ENCODE assay signal across 1 cellular context in the genomic region with DNA sequence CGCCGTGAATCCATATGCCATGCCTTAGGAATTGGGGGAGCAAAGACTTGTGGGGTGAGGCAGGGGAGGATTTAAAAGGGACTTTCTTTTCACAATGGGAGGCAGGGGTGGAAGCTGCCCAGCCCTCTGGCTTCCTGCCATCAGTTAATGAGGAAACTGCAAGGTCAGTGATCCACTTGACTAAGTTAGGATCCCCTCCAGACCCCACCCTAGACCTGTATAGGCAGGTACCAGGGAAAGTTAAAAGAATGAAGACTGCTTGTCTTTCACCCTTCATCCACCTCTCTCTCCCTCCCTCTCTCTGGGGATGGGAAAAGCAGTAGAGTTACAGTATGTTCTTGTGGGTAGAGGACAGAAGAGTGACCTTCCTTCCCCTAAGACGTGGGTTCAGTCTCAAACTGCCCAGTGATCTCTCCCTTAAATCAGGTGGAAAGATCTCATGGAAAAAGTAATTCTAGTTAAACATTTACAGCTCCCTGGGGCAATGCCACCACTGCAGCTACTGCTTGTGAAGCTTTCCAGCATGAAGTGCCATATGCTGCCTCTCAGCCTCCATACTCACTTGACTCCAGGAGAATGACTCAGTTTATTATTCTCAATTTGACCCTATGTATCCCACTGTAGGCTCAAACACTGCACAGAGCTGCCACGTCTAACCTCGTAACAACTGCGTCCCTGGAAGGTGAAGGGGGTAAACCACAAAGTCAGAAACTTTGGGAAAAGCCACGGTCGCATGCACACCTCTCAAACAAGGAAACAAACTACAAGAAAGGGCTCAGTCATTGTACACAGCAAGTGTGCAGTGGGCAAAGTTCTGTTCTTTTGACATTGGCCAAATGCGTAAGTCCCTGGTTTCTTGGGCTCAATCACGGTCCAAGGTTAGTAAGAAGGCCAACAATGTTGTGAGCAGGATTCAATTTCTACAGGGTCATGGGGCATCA.
A peak's percentile ranks its signal among the peaks of the same experiment; 100 is the strongest.
TF ChIP-seq lines count a peak whose summit lies in the region.

No MANE protein-coding gene starts in this region.

TF ChIP-seq in HepG2, 621 proteins besides CTCF, POLR2A, EP300 and RAD21 (continued from another document and continues in another):
- TF ChIP-seq, protein P1, sequence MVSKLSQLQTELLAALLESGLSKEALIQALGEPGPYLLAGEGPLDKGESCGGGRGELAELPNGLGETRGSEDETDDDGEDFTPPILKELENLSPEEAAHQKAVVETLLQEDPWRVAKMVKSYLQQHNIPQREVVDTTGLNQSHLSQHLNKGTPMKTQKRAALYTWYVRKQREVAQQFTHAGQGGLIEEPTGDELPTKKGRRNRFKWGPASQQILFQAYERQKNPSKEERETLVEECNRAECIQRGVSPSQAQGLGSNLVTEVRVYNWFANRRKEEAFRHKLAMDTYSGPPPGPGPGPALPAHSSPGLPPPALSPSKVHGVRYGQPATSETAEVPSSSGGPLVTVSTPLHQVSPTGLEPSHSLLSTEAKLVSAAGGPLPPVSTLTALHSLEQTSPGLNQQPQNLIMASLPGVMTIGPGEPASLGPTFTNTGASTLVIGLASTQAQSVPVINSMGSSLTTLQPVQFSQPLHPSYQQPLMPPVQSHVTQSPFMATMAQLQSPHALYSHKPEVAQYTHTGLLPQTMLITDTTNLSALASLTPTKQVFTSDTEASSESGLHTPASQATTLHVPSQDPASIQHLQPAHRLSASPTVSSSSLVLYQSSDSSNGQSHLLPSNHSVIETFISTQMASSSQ (IDR thresholded peaks at IDR 0.05; ENCODE audit: low read depth) = peak; percentile 93
- TF ChIP-seq, protein P1 (CRISPR knock-in tag; IDR thresholded peaks at IDR 0.05; ENCODE audit: borderline replicate concordance) = peak; percentile 89
- TF ChIP-seq ZC3H13 (CRISPR knock-in tag; IDR thresholded peaks at IDR 0.05) (0 out of 2 replicates have a peak, but pooled peaks have one; percentile 79), FOXC1 (CRISPR knock-in tag; IDR thresholded peaks at IDR 0.05; ENCODE audit: borderline replicate concordance) (peak; percentile 19; the same call in 1 of the 2 replicates), RARG (CRISPR knock-in tag; IDR thresholded peaks at IDR 0.05; ENCODE audit: low read depth) (no peak), HOXA5 (CRISPR knock-in tag; IDR thresholded peaks at IDR 0.05) (peak; percentile 24; the same call in 1 of the 2 replicates), ZBTB8A (CRISPR knock-in tag; IDR thresholded peaks at IDR 0.05; ENCODE audit: borderline replicate concordance, low read depth) (0 out of 2 replicates have a peak, but pooled peaks have one; percentile 64), SALL2 (CRISPR knock-in tag; IDR thresholded peaks at IDR 0.05) (peak; percentile 19; the same call in 1 of the 2 replicates), MXI1 (IDR thresholded peaks at IDR 0.05; ENCODE audit: borderline replicate concordance, low read depth, low read length) (peak; percentile 3; the same call in 1 of the 3 replicates), BORCS8-MEF2B (CRISPR knock-in tag; IDR thresholded peaks at IDR 0.05) (0 out of 2 replicates have a peak, but pooled peaks have one; percentile 27), GTF3A (CRISPR knock-in tag; conservative IDR thresholded peaks at IDR 0.05) (0 out of 2 replicates have a peak, but pooled peaks have one; percentile 32), DNMT3B (CRISPR knock-in tag; conservative IDR thresholded peaks at IDR 0.05) (0 out of 2 replicates have a peak, but pooled peaks have one; percentile 84), PHF8 (CRISPR knock-in tag; IDR thresholded peaks at IDR 0.05) (no peak), KLF11 (CRISPR knock-in tag; IDR thresholded peaks at IDR 0.05) (peak; percentile 76; the same call in 1 of the 2 replicates), HNRNPL (IDR thresholded peaks at IDR 0.05; ENCODE audit: low read depth, low read length) (no peak), ZC3H4 (CRISPR knock-in tag; IDR thresholded peaks at IDR 0.05; ENCODE audit: borderline replicate concordance) (0 out of 2 replicates have a peak, but pooled peaks have one; percentile 62), POLR2G (IDR thresholded peaks at IDR 0.05; ENCODE audit: low read depth, low read length) (peak; percentile 81), NFE2L1 (CRISPR knock-in tag; IDR thresholded peaks at IDR 0.05; ENCODE audit: borderline replicate concordance) (no peak), ZNF253 (CRISPR knock-in tag; IDR thresholded peaks at IDR 0.05; ENCODE audit: borderline replicate concordance) (peak; percentile 81; the same call in 1 of the 2 replicates), XRCC5 (optimal IDR thresholded peaks at IDR 0.05; ENCODE audit: low read length) (no peak), CREB1 (IDR thresholded peaks at IDR 0.05) (no peak), CREB1 (CRISPR knock-in tag; IDR thresholded peaks at IDR 0.05) (peak; percentile 45; the same call in 1 of the 2 replicates)
- TF ChIP-seq, protein P2, sequence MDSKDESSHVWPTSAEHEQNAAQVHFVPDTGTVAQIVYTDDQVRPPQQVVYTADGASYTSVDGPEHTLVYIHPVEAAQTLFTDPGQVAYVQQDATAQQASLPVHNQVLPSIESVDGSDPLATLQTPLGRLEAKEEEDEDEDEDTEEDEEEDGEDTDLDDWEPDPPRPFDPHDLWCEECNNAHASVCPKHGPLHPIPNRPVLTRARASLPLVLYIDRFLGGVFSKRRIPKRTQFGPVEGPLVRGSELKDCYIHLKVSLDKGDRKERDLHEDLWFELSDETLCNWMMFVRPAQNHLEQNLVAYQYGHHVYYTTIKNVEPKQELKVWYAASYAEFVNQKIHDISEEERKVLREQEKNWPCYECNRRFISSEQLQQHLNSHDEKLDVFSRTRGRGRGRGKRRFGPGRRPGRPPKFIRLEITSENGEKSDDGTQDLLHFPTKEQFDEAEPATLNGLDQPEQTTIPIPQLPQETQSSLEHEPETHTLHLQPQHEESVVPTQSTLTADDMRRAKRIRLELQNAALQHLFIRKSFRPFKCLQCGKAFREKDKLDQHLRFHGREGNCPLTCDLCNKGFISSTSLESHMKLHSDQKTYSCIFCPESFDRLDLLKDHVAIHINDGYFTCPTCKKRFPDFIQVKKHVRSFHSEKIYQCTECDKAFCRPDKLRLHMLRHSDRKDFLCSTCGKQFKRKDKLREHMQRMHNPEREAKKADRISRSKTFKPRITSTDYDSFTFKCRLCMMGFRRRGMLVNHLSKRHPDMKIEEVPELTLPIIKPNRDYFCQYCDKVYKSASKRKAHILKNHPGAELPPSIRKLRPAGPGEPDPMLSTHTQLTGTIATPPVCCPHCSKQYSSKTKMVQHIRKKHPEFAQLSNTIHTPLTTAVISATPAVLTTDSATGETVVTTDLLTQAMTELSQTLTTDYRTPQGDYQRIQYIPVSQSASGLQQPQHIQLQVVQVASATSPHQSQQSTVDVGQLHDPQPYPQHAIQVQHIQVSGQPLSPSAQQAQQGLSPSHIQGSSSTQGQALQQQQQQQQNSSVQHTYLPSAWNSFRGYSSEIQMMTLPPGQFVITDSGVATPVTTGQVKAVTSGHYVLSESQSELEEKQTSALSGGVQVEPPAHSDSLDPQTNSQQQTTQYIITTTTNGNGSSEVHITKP (CRISPR knock-in tag; IDR thresholded peaks at IDR 0.05; ENCODE audit: low read depth) = 0 out of 2 replicates have a peak, but pooled peaks have one; percentile 12
- TF ChIP-seq, protein P3, sequence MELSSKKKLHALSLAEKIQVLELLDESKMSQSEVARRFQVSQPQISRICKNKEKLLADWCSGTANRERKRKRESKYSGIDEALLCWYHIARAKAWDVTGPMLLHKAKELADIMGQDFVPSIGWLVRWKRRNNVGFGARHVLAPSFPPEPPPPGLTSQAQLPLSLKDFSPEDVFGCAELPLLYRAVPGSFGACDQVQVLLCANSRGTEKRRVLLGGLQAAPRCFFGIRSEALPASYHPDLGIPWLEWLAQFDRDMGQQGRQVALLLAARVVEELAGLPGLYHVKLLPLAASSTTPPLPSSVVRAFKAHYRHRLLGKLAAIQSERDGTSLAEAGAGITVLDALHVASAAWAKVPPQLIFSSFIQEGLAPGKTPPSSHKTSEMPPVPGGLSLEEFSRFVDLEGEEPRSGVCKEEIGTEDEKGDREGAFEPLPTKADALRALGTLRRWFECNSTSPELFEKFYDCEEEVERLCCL (CRISPR knock-in tag; IDR thresholded peaks at IDR 0.05; ENCODE audit: borderline replicate concordance) = no peak
- TF ChIP-seq, protein P4, sequence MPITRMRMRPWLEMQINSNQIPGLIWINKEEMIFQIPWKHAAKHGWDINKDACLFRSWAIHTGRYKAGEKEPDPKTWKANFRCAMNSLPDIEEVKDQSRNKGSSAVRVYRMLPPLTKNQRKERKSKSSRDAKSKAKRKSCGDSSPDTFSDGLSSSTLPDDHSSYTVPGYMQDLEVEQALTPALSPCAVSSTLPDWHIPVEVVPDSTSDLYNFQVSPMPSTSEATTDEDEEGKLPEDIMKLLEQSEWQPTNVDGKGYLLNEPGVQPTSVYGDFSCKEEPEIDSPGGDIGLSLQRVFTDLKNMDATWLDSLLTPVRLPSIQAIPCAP (CRISPR knock-in tag; IDR thresholded peaks at IDR 0.05; ENCODE audit: low read depth) = no peak
- TF ChIP-seq, protein P5, sequence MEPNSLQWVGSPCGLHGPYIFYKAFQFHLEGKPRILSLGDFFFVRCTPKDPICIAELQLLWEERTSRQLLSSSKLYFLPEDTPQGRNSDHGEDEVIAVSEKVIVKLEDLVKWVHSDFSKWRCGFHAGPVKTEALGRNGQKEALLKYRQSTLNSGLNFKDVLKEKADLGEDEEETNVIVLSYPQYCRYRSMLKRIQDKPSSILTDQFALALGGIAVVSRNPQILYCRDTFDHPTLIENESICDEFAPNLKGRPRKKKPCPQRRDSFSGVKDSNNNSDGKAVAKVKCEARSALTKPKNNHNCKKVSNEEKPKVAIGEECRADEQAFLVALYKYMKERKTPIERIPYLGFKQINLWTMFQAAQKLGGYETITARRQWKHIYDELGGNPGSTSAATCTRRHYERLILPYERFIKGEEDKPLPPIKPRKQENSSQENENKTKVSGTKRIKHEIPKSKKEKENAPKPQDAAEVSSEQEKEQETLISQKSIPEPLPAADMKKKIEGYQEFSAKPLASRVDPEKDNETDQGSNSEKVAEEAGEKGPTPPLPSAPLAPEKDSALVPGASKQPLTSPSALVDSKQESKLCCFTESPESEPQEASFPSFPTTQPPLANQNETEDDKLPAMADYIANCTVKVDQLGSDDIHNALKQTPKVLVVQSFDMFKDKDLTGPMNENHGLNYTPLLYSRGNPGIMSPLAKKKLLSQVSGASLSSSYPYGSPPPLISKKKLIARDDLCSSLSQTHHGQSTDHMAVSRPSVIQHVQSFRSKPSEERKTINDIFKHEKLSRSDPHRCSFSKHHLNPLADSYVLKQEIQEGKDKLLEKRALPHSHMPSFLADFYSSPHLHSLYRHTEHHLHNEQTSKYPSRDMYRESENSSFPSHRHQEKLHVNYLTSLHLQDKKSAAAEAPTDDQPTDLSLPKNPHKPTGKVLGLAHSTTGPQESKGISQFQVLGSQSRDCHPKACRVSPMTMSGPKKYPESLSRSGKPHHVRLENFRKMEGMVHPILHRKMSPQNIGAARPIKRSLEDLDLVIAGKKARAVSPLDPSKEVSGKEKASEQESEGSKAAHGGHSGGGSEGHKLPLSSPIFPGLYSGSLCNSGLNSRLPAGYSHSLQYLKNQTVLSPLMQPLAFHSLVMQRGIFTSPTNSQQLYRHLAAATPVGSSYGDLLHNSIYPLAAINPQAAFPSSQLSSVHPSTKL (CRISPR knock-in tag; IDR thresholded peaks at IDR 0.05) = 0 out of 2 replicates have a peak, but pooled peaks have one; percentile 11
- TF ChIP-seq, protein P6, sequence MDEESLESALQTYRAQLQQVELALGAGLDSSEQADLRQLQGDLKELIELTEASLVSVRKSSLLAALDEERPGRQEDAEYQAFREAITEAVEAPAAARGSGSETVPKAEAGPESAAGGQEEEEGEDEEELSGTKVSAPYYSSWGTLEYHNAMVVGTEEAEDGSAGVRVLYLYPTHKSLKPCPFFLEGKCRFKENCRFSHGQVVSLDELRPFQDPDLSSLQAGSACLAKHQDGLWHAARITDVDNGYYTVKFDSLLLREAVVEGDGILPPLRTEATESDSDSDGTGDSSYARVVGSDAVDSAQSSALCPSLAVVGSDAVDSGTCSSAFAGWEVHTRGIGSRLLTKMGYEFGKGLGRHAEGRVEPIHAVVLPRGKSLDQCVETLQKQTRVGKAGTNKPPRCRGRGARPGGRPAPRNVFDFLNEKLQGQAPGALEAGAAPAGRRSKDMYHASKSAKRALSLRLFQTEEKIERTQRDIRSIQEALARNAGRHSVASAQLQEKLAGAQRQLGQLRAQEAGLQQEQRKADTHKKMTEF (CRISPR knock-in tag; IDR thresholded peaks at IDR 0.05) = 0 out of 2 replicates have a peak, but pooled peaks have one; percentile 20
- TF ChIP-seq, protein P7, sequence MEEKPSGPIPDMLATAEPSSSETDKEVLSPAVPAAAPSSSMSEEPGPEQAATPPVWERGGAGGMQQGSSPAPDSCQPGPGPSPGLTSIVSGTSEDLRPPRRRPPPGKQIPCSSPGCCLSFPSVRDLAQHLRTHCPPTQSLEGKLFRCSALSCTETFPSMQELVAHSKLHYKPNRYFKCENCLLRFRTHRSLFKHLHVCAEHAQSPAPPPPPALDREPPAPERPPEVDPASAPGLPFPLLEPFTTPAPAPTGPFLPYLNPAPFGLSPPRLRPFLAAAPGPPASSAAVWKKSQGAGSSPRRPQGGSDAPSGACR (CRISPR knock-in tag; IDR thresholded peaks at IDR 0.05) = 0 out of 2 replicates have a peak, but pooled peaks have one; percentile 21
- TF ChIP-seq, protein P8, sequence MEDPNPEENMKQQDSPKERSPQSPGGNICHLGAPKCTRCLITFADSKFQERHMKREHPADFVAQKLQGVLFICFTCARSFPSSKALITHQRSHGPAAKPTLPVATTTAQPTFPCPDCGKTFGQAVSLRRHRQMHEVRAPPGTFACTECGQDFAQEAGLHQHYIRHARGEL (CRISPR knock-in tag; IDR thresholded peaks at IDR 0.05) = peak; percentile 49; the same call in 1 of the 2 replicates
